Comparison of ENCODE assay signal across 7 cellular contexts in genomic region chr1:117607471-117607870, GRCh38. TPM values are rescaled to one million over a fixed set of nuclear protein-coding genes. Genes with fewer than 3 reads are reported as not detected.
DNase-seq lines count a peak whose midpoint lies in the region; ATAC-seq and TF ChIP-seq lines count a peak whose summit lies in the region.

No MANE protein-coding gene starts in this region.

- no peak overlapping the region for H2AFZ ChIP-seq in Loucy (ENCODE audit: low read length)

- H3K9me3 ChIP-seq in Loucy (ENCODE audit: insufficient read depth, low read depth, low read length) (no peaks in the 10 kb centered on the region), gastroesophageal sphincter (no peaks in the 10 kb centered on the region)

- H3K4me1 ChIP-seq in Loucy (ENCODE audit: insufficient read depth, low read length, poor library complexity, severe bottlenecking), result peaks cover 47% of the 10 kb centered on the region
- H3K4me1 ChIP-seq in gastroesophageal sphincter, result peaks cover 0 to 54% (median 0%) of the 10 kb centered on the region in 3 donors

- peak overlapping the region; percentile 92 for H3K9ac ChIP-seq in Loucy (ENCODE audit: low read depth, low read length, poor library complexity, severe bottlenecking)

- peaks cover 46% of the 10 kb centered on the region for H4K20me1 ChIP-seq in Loucy (ENCODE audit: insufficient read depth, low read length, poor library complexity, severe bottlenecking)

- peak; percentile 6 to 9 for DNase-seq in activated CD4-positive, alpha-beta T cell treated with anti-CD3 and anti-CD28 coated beads, Interleukin-2, amount 50 U/mL, for 24 hours (ENCODE audit: low read depth in 1 of 2, low spot score in 1 of 2)
- peak in 2 of 3 donors; percentile 4 to 17 for DNase-seq in stimulated activated CD4-positive, alpha-beta T cell treated with anti-CD3 and anti-CD28 coated beads, TNF-alpha, amount 100 ng/mL, for 48 hours (ENCODE audit: low read depth in 3 of 3)
- DNase-seq in NCI-H1105 treated with DMSO at 0.1 percent for 48 hours (lab: John Stamatoyannopoulos, UW) (no peak), T1000 (lab: John Stamatoyannopoulos, UW) (no peak)

- no peak for TF ChIP-seq EP300 in gastroesophageal sphincter (IDR thresholded peaks at IDR 0.05)

- peak overlapping the region; percentile 96 for H3K4me2 ChIP-seq in Loucy (ENCODE audit: low read depth, low read length, poor library complexity, severe bottlenecking)

- H3K79me2 ChIP-seq in Loucy (ENCODE audit: insufficient read depth, low read length), result peaks cover 63% of the 10 kb centered on the region

- no peaks in the 10 kb centered on the region for H3K36me3 ChIP-seq in Loucy (ENCODE audit: insufficient read depth, low read length)
- H3K36me3 ChIP-seq in gastroesophageal sphincter, result no peaks in the 10 kb centered on the region

- H3K4me3 ChIP-seq in Loucy (ENCODE audit: low read length, poor library complexity, severe bottlenecking), result peak overlapping the region; percentile 97
- H3K4me3 ChIP-seq in gastroesophageal sphincter, result peak overlapping the region; percentile 61 to 83

- TF ChIP-seq CTCF in Loucy (conservative IDR thresholded peaks at IDR 0.05; ENCODE audit: low read length) (no peak), gastroesophageal sphincter (IDR thresholded peaks at IDR 0.05) (no peak)

- no peak for TF ChIP-seq POLR2A in gastroesophageal sphincter (IDR thresholded peaks at IDR 0.05)

- peaks cover 5% of the 10 kb centered on the region; the same call in 1 of the 2 replicates for H3F3A ChIP-seq in Loucy (ENCODE audit: low read depth)

- no peaks in the 10 kb centered on the region for H3K27me3 ChIP-seq in Loucy (ENCODE audit: insufficient read depth, low read length, poor library complexity, severe bottlenecking)
- no peaks in the 10 kb centered on the region for H3K27me3 ChIP-seq in gastroesophageal sphincter

- H3K27ac ChIP-seq in gastroesophageal sphincter, result peak overlapping the region in 2 of 4 donors; percentile 87 to 91

- no peaks in the 10 kb centered on the region for H3K9me2 ChIP-seq in Loucy (replicated peaks; ENCODE audit: low read depth, low read length)

- WGBS in gastroesophageal sphincter (ENCODE audit: low coverage in 1 of 2), 2 donors, result 17 to 44% methylated on average over 3 to 6 of the region's 6 CpGs

- ATAC-seq in gastroesophageal sphincter, result no peak
- ATAC-seq in HG02763 (IDR thresholded peaks at IDR 0.05; ENCODE audit: unreplicated experiment), result no peak

RNA-seq across cellular contexts. Expression of gene TENT5C, which starts 1.6 kb away (rescaled TPM):
- 1 to 10 TPM; 1.5 to 6.1 (median 3.2) TPM for total RNA-seq in gastroesophageal sphincter

Comparison
In these comparisons a context has a peak if more than half of its experiments do, and no peak if none do; other contexts are left out.
1. DNase-seq: peak in activated CD4-positive, alpha-beta T cell treated with anti-CD3 and anti-CD28 coated beads, Interleukin-2, amount 50 U/mL, for 24 hours (2 of 2) and stimulated activated CD4-positive, alpha-beta T cell treated with anti-CD3 and anti-CD28 coated beads, TNF-alpha, amount 100 ng/mL, for 48 hours (2 of 3); none in NCI-H1105 treated with DMSO at 0.1 percent for 48 hours (single experiment) and T1000 (single experiment).